Comparison of ENCODE assay signal across 16 cellular contexts in genomic region chr11:26904114-26904513, GRCh38.
A peak's percentile ranks its signal among the peaks of the same experiment; 100 is the strongest.
DNase-seq lines count a peak whose midpoint lies in the region; TF ChIP-seq lines count a peak whose summit lies in the region.
"Had no signal": no experiment of that assay in that cellular context is flagged by ENCODE, and none has a peak within 500 bp of the region (broad histone marks: within the 10 kb centered on the region; RNA-seq: fewer than 3 reads in every experiment).

No MANE protein-coding gene starts in this region.

- intact Hi-C loops in activated CD4-positive, alpha-beta T cell treated with anti-CD3 and anti-CD28 coated beads, Interleukin-2, amount 10 ng/mL, durations not matched to agents 24 days and 14 days (cut with micrococcal nuclease), result no loop called here
- intact Hi-C loops in lower leg skin (cut with DNase I; ENCODE audit: low total_unique reads), result no loop called here

- WGBS in lower leg skin, 2 donors, result 92 to 97% methylated on average over 1 of the region's 1 CpG

- DNase-seq in NCI-H82 (lab: John Stamatoyannopoulos, UW), result peak; percentile 17
- DNase-seq in chondrocyte (ENCODE audit: low spot score), result no peak
- peak; percentile 42 for DNase-seq in myocyte (ENCODE audit: low read depth)
- no peak for DNase-seq in activated CD4-positive, alpha-beta T cell treated with anti-CD3 and anti-CD28 coated beads, Interleukin-2, amount 10 ng/mL, durations not matched to agents 24 days and 14 days
- DNase-seq in lower leg skin (ENCODE audit: low spot score in 2 of 2), result no peak
- DNase-seq in ureter (ENCODE audit: low spot score), result no peak
- no peak for DNase-seq in mucosa of gallbladder (ENCODE audit: low spot score)
- DNase-seq: KG1; NCI-H1436; NCI-H2081; NCI-H524; NK-92 treated with Interleukin-12 subunit alpha and Interleukin-12 subunit beta, amount 100 ng/mL, for 24 hours; PC-3 had no signal

- H3K36me3 Mint-ChIP-seq in chondrocyte (ENCODE audit: low read depth), result peaks cover 2% of the 10 kb centered on the region
- H3K36me3 Mint-ChIP-seq in activated CD4-positive, alpha-beta T cell treated with anti-CD3 and anti-CD28 coated beads, Interleukin-2, amount 10 ng/mL, durations not matched to agents 24 days and 14 days (ENCODE audit: low read depth), result no peaks in the 10 kb centered on the region

- no peaks in the 10 kb centered on the region for H3K27me3 Mint-ChIP-seq in chondrocyte (ENCODE audit: low read depth)
- H3K27me3 Mint-ChIP-seq in activated CD4-positive, alpha-beta T cell treated with anti-CD3 and anti-CD28 coated beads, Interleukin-2, amount 10 ng/mL, durations not matched to agents 24 days and 14 days, result no peaks in the 10 kb centered on the region

- H3K4me3 ChIP-seq in lower leg skin (ENCODE audit: low read depth, poor library complexity, severe bottlenecking), result no peak overlapping the region
- H3K4me3 ChIP-seq: BLaER1 had no signal

- H3K27ac ChIP-seq in C4-2B, result peak overlapping the region; percentile 33; the same call in 1 of the 2 replicates
- H3K27ac ChIP-seq: BLaER1, RWPE1 had no signal

- peak overlapping the region; percentile 39 for H3K27ac Mint-ChIP-seq in chondrocyte (ENCODE audit: unreplicated experiment)
- no peak overlapping the region for H3K27ac Mint-ChIP-seq in activated CD4-positive, alpha-beta T cell treated with anti-CD3 and anti-CD28 coated beads, Interleukin-2, amount 10 ng/mL, durations not matched to agents 24 days and 14 days

- peaks cover 47% of the 10 kb centered on the region for H3K4me1 Mint-ChIP-seq in chondrocyte (ENCODE audit: low read depth)
- H3K4me1 Mint-ChIP-seq in activated CD4-positive, alpha-beta T cell treated with anti-CD3 and anti-CD28 coated beads, Interleukin-2, amount 10 ng/mL, durations not matched to agents 24 days and 14 days, result no peaks in the 10 kb centered on the region

- H3K4me3 Mint-ChIP-seq in chondrocyte (ENCODE audit: unreplicated experiment), result no peak overlapping the region
- no peak overlapping the region for H3K4me3 Mint-ChIP-seq in activated CD4-positive, alpha-beta T cell treated with anti-CD3 and anti-CD28 coated beads, Interleukin-2, amount 10 ng/mL, durations not matched to agents 24 days and 14 days

- peaks cover 5% of the 10 kb centered on the region for H3K9me3 Mint-ChIP-seq in chondrocyte (ENCODE audit: low read depth)
- no peaks in the 10 kb centered on the region for H3K9me3 Mint-ChIP-seq in activated CD4-positive, alpha-beta T cell treated with anti-CD3 and anti-CD28 coated beads, Interleukin-2, amount 10 ng/mL, durations not matched to agents 24 days and 14 days

- no peak for TF ChIP-seq POLR2A in lower leg skin (IDR thresholded peaks at IDR 0.05)

- no peak for TF ChIP-seq CTCF in C4-2B (conservative IDR thresholded peaks at IDR 0.05)
- TF ChIP-seq CTCF in chondrocyte (IDR thresholded peaks at IDR 0.05), result no peak
- TF ChIP-seq CTCF in lower leg skin (IDR thresholded peaks at IDR 0.05), result no peak

Comparison
In these comparisons a context has a peak if more than half of its experiments do, and no peak if none do; other contexts are left out.
1. DNase-seq: peak in NCI-H82 (single experiment) and myocyte (single experiment); none in chondrocyte (single experiment), activated CD4-positive, alpha-beta T cell treated with anti-CD3 and anti-CD28 coated beads, Interleukin-2, amount 10 ng/mL, durations not matched to agents 24 days and 14 days (single experiment), lower leg skin (0 of 2), ureter (single experiment) and mucosa of gallbladder (single experiment).